Comparison of ENCODE assay signal across 23 cellular contexts in genomic region chr22:27844256-27844655, GRCh38. TPM values are rescaled to one million over a fixed set of nuclear protein-coding genes. Genes with fewer than 3 reads are reported as not detected.
A peak's percentile ranks its signal among the peaks of the same experiment; 100 is the strongest.
DNase-seq lines count a peak whose midpoint lies in the region; ATAC-seq, FAIRE-seq and TF ChIP-seq lines count a peak whose summit lies in the region.
"Had no signal": no experiment of that assay in that cellular context is flagged by ENCODE, and none has a peak within 500 bp of the region (broad histone marks: within the 10 kb centered on the region; RNA-seq: fewer than 3 reads in every experiment).

No MANE protein-coding gene starts in this region.

- H3K27ac ChIP-seq in right atrium auricular region = no peak overlapping the region
- H3K27ac ChIP-seq in coronary artery = no peak overlapping the region
- no peak overlapping the region for H3K27ac ChIP-seq in GM23248
- H3K27ac ChIP-seq: BLaER1 treated with 17β-estradiol and CSF1 and Interleukin-3, amounts not matched to agents 10 nM and 100 nM had no signal

- ATAC-seq in left ventricle myocardium superior = no peak
- ATAC-seq: CD8-positive, alpha-beta T cell; GM12878; HCT116 had no signal

- no peak overlapping the region for H3K27ac Mint-ChIP-seq in osteocyte (ENCODE audit: unreplicated experiment)
- H3K27ac Mint-ChIP-seq: B cell; CD8-positive, alpha-beta T cell had no signal

- no peak overlapping the region for H3K4me3 Mint-ChIP-seq in osteocyte (ENCODE audit: unreplicated experiment)
- H3K4me3 Mint-ChIP-seq: B cell; CD8-positive, alpha-beta T cell had no signal

- H3K36me3 ChIP-seq in right atrium auricular region (peaks cover 25% of the 10 kb centered on the region), GM23248 (ENCODE audit: low read depth) (peaks cover 8% of the 10 kb centered on the region; the same call in 1 of the 2 replicates)

- H3K4me1 Mint-ChIP-seq in osteocyte (ENCODE audit: unreplicated experiment) = peaks cover 61% of the 10 kb centered on the region
- H3K4me1 Mint-ChIP-seq: B cell had no signal

- H3K79me2 ChIP-seq in GM23248 (ENCODE audit: insufficient read depth) = no peaks in the 10 kb centered on the region

- DNase-seq in right atrium auricular region (ENCODE audit: low spot score) = peak; percentile 16
- DNase-seq in left ventricle myocardium superior = no peak
- peak; percentile 29 for DNase-seq in coronary artery (ENCODE audit: low spot score)
- DNase-seq in osteocyte (ENCODE audit: extremely low spot score, unreplicated experiment) = peak; percentile 36
- DNase-seq in urothelium cell line (ENCODE audit: low spot score) = no peak
- DNase-seq in GM20000 (ENCODE audit: low spot score) = no peak
- no peak for DNase-seq in cerebellum (ENCODE audit: low spot score)
- DNase-seq in GM23248 = no peak
- DNase-seq: Calu3, DMS 273 treated with DMSO at 0.1 percent for 48 hours, DMS53, DND-41, EL, GOT3, H7, IMR-90 had no signal

- H3K4me1 ChIP-seq in right atrium auricular region = peaks cover 0 to 20% of the 10 kb centered on the region in 2 donors
- H3K4me1 ChIP-seq in GM23248 (ENCODE audit: insufficient read depth) = peaks cover 14% of the 10 kb centered on the region
- H3K4me1 ChIP-seq: BLaER1 treated with 17β-estradiol and CSF1 and Interleukin-3, amounts not matched to agents 10 nM and 100 nM had no signal

- FAIRE-seq in urothelium cell line (lab: Jason Lieb, UNC) = peak; percentile 96
- FAIRE-seq: GM12878, GM19239, HTR-8/SVneo had no signal

- no peak overlapping the region for H2AFZ ChIP-seq in GM23248

- H3K36me3 Mint-ChIP-seq in osteocyte (ENCODE audit: unreplicated experiment) = peaks cover 11% of the 10 kb centered on the region

- H3F3A ChIP-seq in GM23248 (ENCODE audit: insufficient read depth) = peaks cover 10% of the 10 kb centered on the region; the same call in 1 of the 2 replicates

- in situ Hi-C loops in GM23248 (cut with MboI) = no loop called here

- TF ChIP-seq CTCF in right atrium auricular region (IDR thresholded peaks at IDR 0.05) (no peak), coronary artery (IDR thresholded peaks at IDR 0.05) (no peak), osteocyte (IDR thresholded peaks at IDR 0.05) (no peak), GM20000 (IDR thresholded peaks at IDR 0.05; ENCODE audit: extremely low read depth, missing control alignments) (no peak)

- H3K27me3 Mint-ChIP-seq in osteocyte (ENCODE audit: unreplicated experiment) = no peaks in the 10 kb centered on the region
- H3K27me3 Mint-ChIP-seq: B cell had no signal

- intact Hi-C loops in left ventricle myocardium superior (cut with micrococcal nuclease) = no loop called here

- H3K9me3 ChIP-seq in right atrium auricular region (no peaks in the 10 kb centered on the region), GM23248 (ENCODE audit: low read depth) (no peaks in the 10 kb centered on the region)
- H3K9me3 ChIP-seq: BLaER1 treated with 17β-estradiol and CSF1 and Interleukin-3, amounts not matched to agents 10 nM and 100 nM had no signal

- H3K4me3 ChIP-seq in right atrium auricular region (no peak overlapping the region), coronary artery (no peak overlapping the region), GM23248 (no peak overlapping the region)
- H3K4me3 ChIP-seq: BLaER1 treated with 17β-estradiol and CSF1 and Interleukin-3, amounts not matched to agents 10 nM and 100 nM; GM12878 had no signal

- H3K9ac ChIP-seq in GM23248 = no peak overlapping the region
- H3K9ac ChIP-seq: BLaER1 treated with 17β-estradiol and CSF1 and Interleukin-3, amounts not matched to agents 10 nM and 100 nM had no signal

- H3K27me3 ChIP-seq in right atrium auricular region (no peaks in the 10 kb centered on the region), GM23248 (replicated peaks; ENCODE audit: insufficient read depth) (no peaks in the 10 kb centered on the region)
- H3K27me3 ChIP-seq: BLaER1 treated with 17β-estradiol and CSF1 and Interleukin-3, amounts not matched to agents 10 nM and 100 nM had no signal

- H3K9me3 Mint-ChIP-seq in osteocyte (ENCODE audit: unreplicated experiment) = no peaks in the 10 kb centered on the region
- H3K9me3 Mint-ChIP-seq: CD8-positive, alpha-beta T cell had no signal

- H3K4me2 ChIP-seq in GM23248 (ENCODE audit: unreplicated experiment) = no peak overlapping the region
- H3K4me2 ChIP-seq: BLaER1 treated with 17β-estradiol and CSF1 and Interleukin-3, amounts not matched to agents 10 nM and 100 nM had no signal

- H4K20me1 ChIP-seq in GM23248 (ENCODE audit: insufficient read depth) = no peaks in the 10 kb centered on the region

- 98 to 100% methylated on average over 6 of the region's 6 CpGs for WGBS in GM23248 (ENCODE audit: low coverage in 1 of 2, low lambda C conversion rate in 2 of 2, missing lambda C conversion rate in 2 of 2), 2 experiments

- no peaks in the 10 kb centered on the region for H3K9me2 ChIP-seq in GM23248 (ENCODE audit: insufficient read depth)

RNA-seq across cellular contexts. Expression of gene MN1, which starts 42.7 kb away (rescaled TPM):
- 10 to 100 TPM; 13.0 to 14.3 TPM for total RNA-seq in right atrium auricular region
- 5.3 TPM for total RNA-seq in left ventricle myocardium superior
- 145 and 153 TPM in 2 replicates for total RNA-seq in osteocyte
- 13.7 TPM for total RNA-seq in cerebellum
- total RNA-seq in GM23248 (2014; rRNA removed; shearing (Covaris generic)) = 24.8 and 25.9 TPM in 2 replicates
- 4.2 and 4.4 TPM in 2 replicates for polyA plus RNA-seq in GM23248 (2016; fragmentation: Nextera tagmentation; extraction: Ambion mirVana)

Comparison
In these comparisons a context has a peak if more than half of its experiments do, and no peak if none do; other contexts are left out.
1. DNase-seq: peak in right atrium auricular region (single experiment), coronary artery (single experiment) and osteocyte (single experiment); none in left ventricle myocardium superior (single experiment), urothelium cell line (single experiment), GM20000 (single experiment), cerebellum (single experiment) and GM23248 (single experiment).